Comparison of ENCODE assay signal across 30 cellular contexts in genomic region chrX:106023947-106024346, GRCh38. TPM values are rescaled to one million over a fixed set of nuclear protein-coding genes. Genes with fewer than 3 reads are reported as not detected.
"Had no signal": no experiment of that assay in that cellular context is flagged by ENCODE, and none has a peak within 500 bp of the region (broad histone marks: within the 10 kb centered on the region; RNA-seq: fewer than 3 reads in every experiment).

No MANE protein-coding gene starts in this region.

- H3K9me3 ChIP-seq: suprapubic skin, testis, thoracic aorta, thyroid gland, tibial artery, tibial nerve, transverse colon, upper lobe of left lung, upper lobe of right lung, uterus, vagina had no signal

- ATAC-seq: stimulated activated effector memory CD8-positive, alpha-beta T cell treated with anti-CD3 and anti-CD28 coated beads, Interleukin-12 subunit alpha, Interleukin-12 subunit beta, amount 100 ng/mL, for 72 hours; stimulated activated memory B cell treated with anti-CD40 and anti-IgM and Interleukin-4, amounts not matched to agents 10 μg/mL and 1 μg/mL and 100 μg/mL, for 72 hours; stimulated activated naive B cell treated with anti-CD40 and anti-IgM and Interleukin-4, amounts not matched to agents 10 μg/mL and 1 μg/mL and 100 μg/mL, for 72 hours; stimulated activated naive CD8-positive, alpha-beta T cell treated with anti-CD3 and anti-CD28 coated beads, Interleukin-15, amount 100 ng/mL, for 72 hours; stimulated activated naive CD8-positive, alpha-beta T cell treated with anti-CD3 and anti-CD28 coated beads, Interleukin-15, Interleukin-2, amounts not matched to agents 100 U/mL and 50 U/mL, for 24 hours; upper lobe of right lung had no signal

- DNase-seq: stimulated activated CD4-positive, alpha-beta T cell treated with anti-CD3 and anti-CD28 coated beads, Interleukin-2, amount 100 ng/mL, for 48 hours; stimulated activated CD4-positive, alpha-beta T cell treated with anti-CD3 and anti-CD28 coated beads, Interleukin-4, amount 100 ng/mL, for 1 hour; stimulated activated CD4-positive, alpha-beta T cell treated with anti-CD3 and anti-CD28 coated beads, Interleukin-4, amount 100 ng/mL, for 24 hours; stimulated activated CD4-positive, alpha-beta T cell treated with anti-CD3 and anti-CD28 coated beads, Interleukin-4, amount 100 ng/mL, for 4 hours; stimulated activated CD8-positive, alpha-beta memory T cell treated with anti-CD3 and anti-CD28 coated beads, Interleukin-4, amount 100 ng/mL, for 48 hours; stimulated activated naive B cell treated with anti-CD40 and anti-IgM and Interleukin-4, amounts not matched to agents 10 μg/mL and 1 μg/mL and 100 μg/mL, for 72 hours; stimulated activated naive CD4-positive, alpha-beta T cell; stimulated activated naive CD4-positive, alpha-beta T cell treated with Interleukin-2 at 50 U/mL for 16 hours; stimulated activated naive CD8-positive, alpha-beta T cell treated with anti-CD3 and anti-CD28 coated beads, Interleukin-15, amount 100 ng/mL, for 72 hours; stimulated activated naive CD8-positive, alpha-beta T cell treated with anti-CD3 and anti-CD28 coated beads, Interleukin-15, Interleukin-2, amounts not matched to agents 100 U/mL and 50 U/mL, for 24 hours; stomach; substantia nigra; testis; thyroid gland; tibial artery; transverse colon; trophoblast cell; upper lobe of left lung; upper lobe of right lung; uterus had no signal

- H3K4me3 ChIP-seq: stomach, suprapubic skin, testis, thoracic aorta, thyroid gland, tibial artery, tibial nerve, transverse colon, upper lobe of left lung, upper lobe of right lung, uterus, vagina had no signal

- H3K36me3 ChIP-seq: stomach, suprapubic skin, thoracic aorta, thyroid gland, tibial artery, tibial nerve, transverse colon, upper lobe of left lung, upper lobe of right lung, uterus, vagina had no signal

- H3K4me1 ChIP-seq: stomach, suprapubic skin, testis, thyroid gland, tibial artery, tibial nerve, transverse colon, upper lobe of left lung, upper lobe of right lung, uterus, vagina had no signal

- H3K27ac ChIP-seq: stomach, suprapubic skin, testis, thoracic aorta, thyroid gland, tibial artery, tibial nerve, transverse colon, upper lobe of left lung, upper lobe of right lung, uterus, vagina had no signal

- H3K27me3 ChIP-seq: suprapubic skin, testis, thyroid gland, tibial artery, transverse colon, upper lobe of left lung, upper lobe of right lung, uterus, vagina had no signal

RNA-seq across cellular contexts. Expression of gene SERPINA7, which starts 14.6 kb away (rescaled TPM):
- total RNA-seq: stomach, subcutaneous adipose tissue, temporal lobe, testis, thoracic aorta, thyroid gland, tibial nerve, transverse colon, upper lobe of right lung, ureter, urinary bladder, uterus, vagina had no signal
- polyA plus RNA-seq: stomach had no signal
